In the genomic region with DNA sequence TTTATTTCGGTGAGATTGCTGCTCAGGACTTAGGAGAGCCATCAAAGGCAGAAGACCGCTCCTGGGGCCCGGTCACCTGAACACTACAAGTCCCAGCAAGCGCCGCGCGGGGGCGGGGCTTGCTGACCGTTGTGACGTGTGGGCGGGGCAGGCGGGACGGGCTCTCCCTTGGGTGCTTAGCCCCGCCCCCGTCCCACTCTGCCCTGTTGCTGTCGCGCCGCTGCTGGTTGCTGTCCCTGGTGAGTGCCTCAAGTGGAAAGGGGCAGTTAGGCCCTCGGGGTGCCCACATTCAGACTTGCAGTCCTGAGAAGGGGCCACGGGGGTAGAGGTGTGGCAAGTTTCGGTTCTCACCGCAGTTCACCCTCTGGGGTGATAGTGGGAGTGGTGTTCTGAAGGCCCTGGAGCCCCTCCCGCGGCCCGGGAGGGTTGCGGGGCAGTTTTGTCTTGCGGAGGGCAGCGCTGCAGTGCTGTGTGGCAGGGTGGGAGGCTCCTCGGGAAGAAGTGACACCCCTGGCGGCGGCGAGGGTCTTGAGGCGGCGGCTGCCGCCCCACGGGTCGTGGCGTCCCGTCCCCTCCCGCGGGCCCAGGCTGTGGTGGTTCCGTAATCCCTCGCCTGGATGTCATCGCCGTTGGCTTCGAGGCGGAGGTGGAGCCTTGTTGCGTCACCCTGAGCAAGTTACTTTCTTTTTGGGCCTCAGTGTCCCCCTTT, we compare ENCODE assay signal across 8 cellular contexts. TPM values are rescaled to one million over a fixed set of nuclear protein-coding genes. Genes with fewer than 3 reads are reported as not detected.
A peak's percentile ranks its signal among the peaks of the same experiment; 100 is the strongest.
DNase-seq lines count a peak whose midpoint lies in the region; ATAC-seq and TF ChIP-seq lines count a peak whose summit lies in the region.

A gene with protein sequence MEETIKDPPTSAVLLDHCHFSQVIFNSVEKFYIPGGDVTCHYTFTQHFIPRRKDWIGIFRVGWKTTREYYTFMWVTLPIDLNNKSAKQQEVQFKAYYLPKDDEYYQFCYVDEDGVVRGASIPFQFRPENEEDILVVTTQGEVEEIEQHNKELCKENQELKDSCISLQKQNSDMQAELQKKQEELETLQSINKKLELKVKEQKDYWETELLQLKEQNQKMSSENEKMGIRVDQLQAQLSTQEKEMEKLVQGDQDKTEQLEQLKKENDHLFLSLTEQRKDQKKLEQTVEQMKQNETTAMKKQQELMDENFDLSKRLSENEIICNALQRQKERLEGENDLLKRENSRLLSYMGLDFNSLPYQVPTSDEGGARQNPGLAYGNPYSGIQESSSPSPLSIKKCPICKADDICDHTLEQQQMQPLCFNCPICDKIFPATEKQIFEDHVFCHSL (plus strand): TSS at position 196 of the 709 bp plus-strand sequence. CDS start 10,673 bp downstream, outside the sequence.

- H3K9ac ChIP-seq in HUES48 (ENCODE audit: low read depth, low read length) (peak within 1 kb of the TSS; percentile 32; the same call in 1 of the 2 replicates), NT2/D1 (ENCODE audit: insufficient read length, low read depth) (peak within 1 kb of the TSS; percentile 74), mesendoderm (ENCODE audit: low read length) (peak within 1 kb of the TSS; percentile 70)

- H3K36me3 ChIP-seq in Caco-2 (ENCODE audit: control insufficient read depth, insufficient read depth, low read length) (no peaks in the 10 kb centered on the region), HUES48 (ENCODE audit: control insufficient read depth, insufficient read depth, low read length) (no peaks in the 10 kb centered on the region), NT2/D1 (ENCODE audit: insufficient read depth, insufficient read length, low read length) (no peaks in the 10 kb centered on the region), mesendoderm (ENCODE audit: control insufficient read depth, insufficient read depth, low read length) (no peaks in the 10 kb centered on the region)

- H3K27me3 ChIP-seq in Caco-2 (replicated peaks; ENCODE audit: control insufficient read depth, insufficient read depth, low read length) (no peaks in the 10 kb centered on the region), HUES48 (ENCODE audit: control insufficient read depth, insufficient read depth, low read length) (no peaks in the 10 kb centered on the region), NT2/D1 (ENCODE audit: insufficient read depth, insufficient read length) (peaks cover 2% of the 10 kb centered on the region), mesendoderm (ENCODE audit: insufficient read depth, low read length, poor library complexity) (no peaks in the 10 kb centered on the region)

- no peaks in the 10 kb centered on the region for H3K9me3 Mint-ChIP-seq in Caco-2 (ENCODE audit: unreplicated experiment)
- no peaks in the 10 kb centered on the region for H3K9me3 Mint-ChIP-seq in effector memory CD8-positive, alpha-beta T cell

- DNase-seq in Caco-2, result peak; percentile 99 to 100
- DNase-seq in NT2/D1 (ENCODE audit: low read depth, low spot score), result peak; percentile 68
- peak; percentile 71 to 86 (median 83) for DNase-seq in activated CD8-positive, alpha-beta memory T cell treated with anti-CD3 and anti-CD28 coated beads for 48 hours (ENCODE audit: low read depth in 2 of 3, low spot score in 2 of 3)
- peak; percentile 74 to 79 (median 79) for DNase-seq in effector memory CD8-positive, alpha-beta T cell
- DNase-seq in mesendoderm, result peak; percentile 92
- peak; percentile 75 for DNase-seq in stimulated activated CD8-positive, alpha-beta memory T cell treated with anti-CD3 and anti-CD28 coated beads, Interleukin-15, amount 100 ng/mL, for 1 hour (ENCODE audit: low read depth)

- no peaks in the 10 kb centered on the region for H3K79me2 ChIP-seq in mesendoderm (ENCODE audit: control insufficient read depth, insufficient read depth, low read length)

- POLR2A ChIA-PET in Caco-2 (lab: Charles Lee), result interaction anchor here (0.7 to 1.0 kb wide), 2 partner anchors 17 to 220 kb away, joined by 4 to 10 read pairs; no protein-coding TSS in a partner anchor

- H2BK15ac ChIP-seq in mesendoderm (replicated peaks; ENCODE audit: low read depth), result no peak within 1 kb of the TSS

- peak within 1 kb of the TSS; percentile 99 for H3K4me3 Mint-ChIP-seq in Caco-2 (ENCODE audit: unreplicated experiment)
- H3K4me3 Mint-ChIP-seq in effector memory CD8-positive, alpha-beta T cell, result peak within 1 kb of the TSS; percentile 94 to 96

- H3K27ac Mint-ChIP-seq in Caco-2 (ENCODE audit: unreplicated experiment), result peak within 1 kb of the TSS; percentile 99
- peak within 1 kb of the TSS; percentile 96 for H3K27ac Mint-ChIP-seq in effector memory CD8-positive, alpha-beta T cell

- H3K23ac ChIP-seq in mesendoderm (ENCODE audit: low read length), result peak within 1 kb of the TSS; percentile 7

- CTCF ChIA-PET in Caco-2 (lab: Charles Lee), result interaction anchor here (0.8 to 5.0 kb wide), 7 partner anchors 14 to 229 kb away, joined by 3 to 37 read pairs (median 6); a partner anchor contains a TSS

- H3K79me1 ChIP-seq in mesendoderm (ENCODE audit: low read length), result no peaks in the 10 kb centered on the region

- H3K36me3 Mint-ChIP-seq in Caco-2 (ENCODE audit: insufficient read depth, unreplicated experiment), result peaks cover 28% of the 10 kb centered on the region
- H3K36me3 Mint-ChIP-seq in effector memory CD8-positive, alpha-beta T cell (ENCODE audit: insufficient read depth), result peaks cover 18% of the 10 kb centered on the region

- intact Hi-C loops in Caco-2 (cut with micrococcal nuclease; ENCODE audit: unreplicated experiment), result loop anchor here (1.0 kb wide), 4 partner anchors 9 to 48 kb away; a partner anchor contains a TSS

- no peak within 1 kb of the TSS for H4K8ac ChIP-seq in mesendoderm (ENCODE audit: low read depth, low read length)

- peak within 1 kb of the TSS; percentile 64 for H3K4me2 ChIP-seq in mesendoderm (ENCODE audit: low read length)

- WGBS in mesendoderm (ENCODE audit: extremely low coverage, insufficient coverage, low lambda C conversion rate), result no CpG with 5 or more reads among the region's 48 CpGs

- no peak within 1 kb of the TSS for H2AK5ac ChIP-seq in mesendoderm (ENCODE audit: low read length)

- H3K4me1 ChIP-seq in Caco-2 (peaks cover 10% of the 10 kb centered on the region), HUES48 (ENCODE audit: control insufficient read depth, insufficient read depth, low read length) (no peaks in the 10 kb centered on the region), NT2/D1 (ENCODE audit: insufficient read depth, insufficient read length) (no peaks in the 10 kb centered on the region), mesendoderm (ENCODE audit: control insufficient read depth, low read depth, low read length) (no peaks in the 10 kb centered on the region)

- no peaks in the 10 kb centered on the region for H3K4me1 Mint-ChIP-seq in Caco-2 (ENCODE audit: low read depth, unreplicated experiment)
- peaks cover 26 to 33% of the 10 kb centered on the region in 2 donors for H3K4me1 Mint-ChIP-seq in effector memory CD8-positive, alpha-beta T cell (ENCODE audit: low read depth in 2 of 2)

- peak; percentile 67 for ATAC-seq in GM21367 (IDR thresholded peaks at IDR 0.05; ENCODE audit: unreplicated experiment)
- peak; percentile 85 for ATAC-seq in effector memory CD8-positive, alpha-beta T cell (replicated peaks)

- no peaks in the 10 kb centered on the region for H3K27me3 Mint-ChIP-seq in Caco-2 (ENCODE audit: insufficient read depth, unreplicated experiment)
- H3K27me3 Mint-ChIP-seq in effector memory CD8-positive, alpha-beta T cell, result peaks cover 0 to 6% of the 10 kb centered on the region in 2 donors

- TF ChIP-seq CTCF in Caco-2 (IDR thresholded peaks at IDR 0.05; ENCODE audit: insufficient read depth in 1 of 2, low read depth in 1 of 2, low read length in 1 of 2, severe bottlenecking in 1 of 2, unreplicated experiment in 1 of 2), result peak in 1 of 2 experiments; percentile 24

- peak within 1 kb of the TSS; percentile 86 for H3K56ac ChIP-seq in mesendoderm (ENCODE audit: low read length)

- no peak within 1 kb of the TSS for H3K4ac ChIP-seq in mesendoderm (ENCODE audit: low read depth, low read length)

- H3K9me3 ChIP-seq in Caco-2, result no peaks in the 10 kb centered on the region
- H3K9me3 ChIP-seq in HUES48 (ENCODE audit: control insufficient read depth, insufficient read depth, low read length), result no peaks in the 10 kb centered on the region
- H3K9me3 ChIP-seq in NT2/D1 (ENCODE audit: insufficient read depth, low read length), result no peaks in the 10 kb centered on the region

- no peak within 1 kb of the TSS for H3K27ac ChIP-seq in HUES48 (ENCODE audit: low read depth, low read length)
- H3K27ac ChIP-seq in mesendoderm (ENCODE audit: low read depth, low read length), result no peak within 1 kb of the TSS

- H2BK120ac ChIP-seq in mesendoderm (ENCODE audit: low read depth, low read length), result no peak within 1 kb of the TSS

- no peak within 1 kb of the TSS for H4K5ac ChIP-seq in mesendoderm (ENCODE audit: low read length)

- H3K18ac ChIP-seq in mesendoderm (ENCODE audit: low read length), result no peak within 1 kb of the TSS

- no peak within 1 kb of the TSS for H2BK5ac ChIP-seq in mesendoderm (ENCODE audit: low read length)

- TSS peak; percentile 82 for BruUV-seq in Caco-2 (replicated peaks; lab: Mats Ljungman, UMichigan)

- H3K4me3 ChIP-seq in Caco-2 (ENCODE audit: low read depth, low read length), result peak within 1 kb of the TSS; percentile 89
- peak within 1 kb of the TSS; percentile 90 for H3K4me3 ChIP-seq in HUES48 (ENCODE audit: low read depth, low read length)
- peak within 1 kb of the TSS; percentile 86 for H3K4me3 ChIP-seq in NT2/D1 (ENCODE audit: insufficient read length, low read depth)
- peak within 1 kb of the TSS; percentile 67 for H3K4me3 ChIP-seq in mesendoderm (ENCODE audit: low read length)

RNA-seq across cellular contexts. Expression of the gene that starts here (rescaled TPM):
- total RNA-seq in Caco-2 (2022), result 233 and 251 TPM in 2 replicates
- polyA plus RNA-seq in mesendoderm (2013, experiment 1 of 2), result 10.3 TPM
- polyA plus RNA-seq in mesendoderm (2013, experiment 2 of 2), result 12.1 TPM
